In genomic region chr22:17090550-17090949, GRCh38 we compare ENCODE assay signal across 25 cellular contexts.
"Had no signal": no experiment of that assay in that cellular context is flagged by ENCODE, and none has a peak within 500 bp of the region (broad histone marks: within the 10 kb centered on the region; RNA-seq: fewer than 3 reads in every experiment).

No MANE protein-coding gene starts in this region.

- H3K27me3 ChIP-seq: adrenal gland, ascending aorta, brain microvascular endothelial cell, stomach, suprapubic skin, tibial nerve had no signal

- H3K27me3 Mint-ChIP-seq: stimulated activated memory B cell treated with anti-CD40 and anti-IgM and Interleukin-4, amounts not matched to agents 10 μg/mL and 1 μg/mL and 100 μg/mL, for 72 hours had no signal

- H3K9me3 Mint-ChIP-seq: activated naive CD4-positive, alpha-beta T cell treated with anti-CD3 and anti-CD28 coated beads for 36 hours; activated T-cell treated with anti-CD3 and anti-CD28 coated beads, Interleukin-2, amount 50 U/mL, for 72 hours; stimulated activated memory B cell treated with anti-CD40 and anti-IgM and Interleukin-4, amounts not matched to agents 10 μg/mL and 1 μg/mL and 100 μg/mL, for 72 hours; WTC11 had no signal

- H3K9me3 ChIP-seq: adrenal gland, ascending aorta, gastroesophageal sphincter, sigmoid colon, stomach, suprapubic skin, tibial nerve had no signal

- H3K27ac Mint-ChIP-seq: activated naive CD4-positive, alpha-beta T cell treated with anti-CD3 and anti-CD28 coated beads for 36 hours; activated T-cell treated with anti-CD3 and anti-CD28 coated beads, Interleukin-2, amount 50 U/mL, for 72 hours; stimulated activated memory B cell treated with anti-CD40 and anti-IgM and Interleukin-4, amounts not matched to agents 10 μg/mL and 1 μg/mL and 100 μg/mL, for 72 hours; WTC11 had no signal

- DNase-seq: activated CD4-positive, alpha-beta T cell treated with anti-CD3 and anti-CD28 coated beads for 4 hours; activated CD4-positive, alpha-beta T cell treated with anti-CD3 and anti-CD28 coated beads, Interleukin-2, amount 50 U/mL, for 48 hours; activated effector memory CD4-positive, alpha-beta T cell treated with Interleukin-2 at 50 U/mL for 16 hours; activated naive CD4-positive, alpha-beta T cell treated with anti-CD3 and anti-CD28 coated beads for 36 hours; activated T-cell treated with anti-CD3 and anti-CD28 coated beads, Interleukin-2, amount 50 U/mL, for 72 hours; brain microvascular endothelial cell; central memory CD4-positive, alpha-beta T cell; dorsolateral prefrontal cortex; hypothalamus; left cardiac atrium; midbrain; occipital lobe; retina; stimulated activated CD4-positive, alpha-beta T cell treated with anti-CD3 and anti-CD28 coated beads, Interleukin-15, amount 100 ng/mL, for 24 hours had no signal

- ATAC-seq: activated T-cell treated with anti-CD3 and anti-CD28 coated beads, Interleukin-2, amount 50 U/mL, for 72 hours; gastroesophageal sphincter; left cardiac atrium; stimulated activated memory B cell treated with anti-CD40 and anti-IgM and Interleukin-4, amounts not matched to agents 10 μg/mL and 1 μg/mL and 100 μg/mL, for 72 hours; WTC11 had no signal

- H3K4me2 ChIP-seq: smooth muscle cell had no signal

- H3K27ac ChIP-seq: adrenal gland, ascending aorta, brain microvascular endothelial cell, dorsolateral prefrontal cortex, epithelial cell of prostate, gastroesophageal sphincter, sigmoid colon, stomach, suprapubic skin, tibial nerve had no signal

- H3K4me3 ChIP-seq: adrenal gland, ascending aorta, dorsolateral prefrontal cortex, gastroesophageal sphincter, sigmoid colon, smooth muscle cell, stomach, suprapubic skin, tibial nerve had no signal

- H3K36me3 ChIP-seq: adrenal gland, ascending aorta, brain microvascular endothelial cell, gastroesophageal sphincter, sigmoid colon, stomach, suprapubic skin, tibial nerve had no signal

- H3K36me3 Mint-ChIP-seq: stimulated activated memory B cell treated with anti-CD40 and anti-IgM and Interleukin-4, amounts not matched to agents 10 μg/mL and 1 μg/mL and 100 μg/mL, for 72 hours; WTC11 had no signal

- H3K4me3 Mint-ChIP-seq: activated naive CD4-positive, alpha-beta T cell treated with anti-CD3 and anti-CD28 coated beads for 36 hours; activated T-cell treated with anti-CD3 and anti-CD28 coated beads, Interleukin-2, amount 50 U/mL, for 72 hours; stimulated activated memory B cell treated with anti-CD40 and anti-IgM and Interleukin-4, amounts not matched to agents 10 μg/mL and 1 μg/mL and 100 μg/mL, for 72 hours; WTC11 had no signal
